In the genomic region with DNA sequence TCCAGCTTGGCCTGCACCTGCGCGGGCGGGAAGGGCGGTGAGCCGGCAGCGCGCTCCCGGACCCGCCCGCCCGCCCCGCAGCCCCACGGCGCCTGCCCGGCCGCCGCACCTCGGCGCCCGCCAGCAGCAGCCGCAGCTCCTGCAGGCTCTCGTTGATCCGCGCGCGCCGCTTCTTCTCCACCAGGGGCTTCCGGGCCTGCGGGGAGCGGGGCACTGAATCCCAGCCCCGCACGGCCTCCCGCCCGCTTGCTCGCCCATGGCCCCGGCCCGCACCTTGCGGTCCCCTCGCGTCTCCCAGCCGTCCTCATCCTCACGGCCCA, we compare ENCODE assay signal across 8 cellular contexts. TPM values are rescaled to one million over a fixed set of nuclear protein-coding genes. Genes with fewer than 3 reads are reported as not detected.
A peak's percentile ranks its signal among the peaks of the same experiment; 100 is the strongest.
DNase-seq lines count a peak whose midpoint lies in the region; ATAC-seq, FAIRE-seq and TF ChIP-seq lines count a peak whose summit lies in the region.

No MANE protein-coding gene starts in this region.

- no peak for FAIRE-seq in pancreas (lab: Jason Lieb, UNC)

- H4K20me1 ChIP-seq in OCI-LY7 (ENCODE audit: insufficient read depth, low read length), result no peaks in the 10 kb centered on the region

- in situ Hi-C loops in ACHN (cut with HindIII; ENCODE audit: low pct_ligation_motif_present, low pct_unique_long_range_greater_than_20kb, low sequenced_read_pairs), result no loop called here

- H3K9me2 ChIP-seq in OCI-LY7 (ENCODE audit: insufficient read depth, low read length), result no peaks in the 10 kb centered on the region

- BruUV-seq in OCI-LY7 (replicated peaks; lab: Mats Ljungman, UMichigan), result no TSS peak

- intact Hi-C loops in OCI-LY7 (cut with micrococcal nuclease; ENCODE audit: unreplicated experiment), result no loop called here
- intact Hi-C loops in pancreas (cut with DNase I), result no loop called here
- intact Hi-C loops in activated T-helper 2 cell treated with anti-CD3 and anti-CD28 coated beads, Interferon-gamma antibody, Interleukin-2, Interleukin-4, amounts not matched to agents 10 μg/mL and 5 μg/mL and 100 μg/mL, durations not matched to agents 14 hours and 24 hours and 36 hours (cut with micrococcal nuclease), result no loop called here

- H3K9me3 Mint-ChIP-seq in activated T-helper 2 cell treated with anti-CD3 and anti-CD28 coated beads, Interferon-gamma antibody, Interleukin-2, Interleukin-4, amounts not matched to agents 10 μg/mL and 5 μg/mL and 100 μg/mL, durations not matched to agents 14 hours and 24 hours and 36 hours, result no peaks in the 10 kb centered on the region

- peaks cover 41% of the 10 kb centered on the region for H3K27me3 Mint-ChIP-seq in activated T-helper 2 cell treated with anti-CD3 and anti-CD28 coated beads, Interferon-gamma antibody, Interleukin-2, Interleukin-4, amounts not matched to agents 10 μg/mL and 5 μg/mL and 100 μg/mL, durations not matched to agents 14 hours and 24 hours and 36 hours (ENCODE audit: low read depth)

- TF ChIP-seq CTCF in OCI-LY7 (conservative IDR thresholded peaks at IDR 0.05; ENCODE audit: low read length), result no peak
- no peak for TF ChIP-seq CTCF in epithelial cell of esophagus (IDR thresholded peaks at IDR 0.05; ENCODE audit: insufficient read depth, low read depth, low read length, missing control alignments)
- no peak for TF ChIP-seq CTCF in pancreas (IDR thresholded peaks at IDR 0.05)

- H3K4me1 Mint-ChIP-seq in activated T-helper 2 cell treated with anti-CD3 and anti-CD28 coated beads, Interferon-gamma antibody, Interleukin-2, Interleukin-4, amounts not matched to agents 10 μg/mL and 5 μg/mL and 100 μg/mL, durations not matched to agents 14 hours and 24 hours and 36 hours (ENCODE audit: low read depth), result peaks cover 3% of the 10 kb centered on the region

- peaks cover 5% of the 10 kb centered on the region for H3K36me3 Mint-ChIP-seq in activated T-helper 2 cell treated with anti-CD3 and anti-CD28 coated beads, Interferon-gamma antibody, Interleukin-2, Interleukin-4, amounts not matched to agents 10 μg/mL and 5 μg/mL and 100 μg/mL, durations not matched to agents 14 hours and 24 hours and 36 hours (ENCODE audit: low read depth)

- peak overlapping the region; percentile 72 for H3K4me3 ChIP-seq in OCI-LY7 (ENCODE audit: low read depth, low read length, poor library complexity, severe bottlenecking)
- H3K4me3 ChIP-seq in epithelial cell of esophagus (ENCODE audit: low read length), result peak overlapping the region; percentile 30
- H3K4me3 ChIP-seq in pancreas, result peak overlapping the region; percentile 48 to 77 (median 65)

- POLR2A ChIA-PET in OCI-LY7 (lab: Charles Lee), result interaction anchor here (1.3 kb wide), 1 partner anchor 131 kb away, joined by 3 read pairs; no protein-coding TSS in a partner anchor

- no peak overlapping the region for H3K27ac ChIP-seq in OCI-LY7 (ENCODE audit: low read depth, low read length, poor library complexity, severe bottlenecking)
- H3K27ac ChIP-seq in pancreas, result peak overlapping the region in 2 of 4 donors; percentile 28 to 33

- WGBS in pancreas, 2 donors, result 1% methylated on average over 18 to 42 of the region's 42 CpGs

- H3K4me2 ChIP-seq in OCI-LY7 (ENCODE audit: low read length), result peak overlapping the region; percentile 73

- H3K9me3 ChIP-seq in OCI-LY7 (ENCODE audit: low read length), result no peaks in the 10 kb centered on the region
- no peaks in the 10 kb centered on the region for H3K9me3 ChIP-seq in pancreas

- H3K4me1 ChIP-seq in OCI-LY7 (ENCODE audit: insufficient read depth, low read length, poor library complexity, severe bottlenecking) (peaks cover 8% of the 10 kb centered on the region), pancreas (peaks cover 15 to 33% (median 17%) of the 10 kb centered on the region in 3 donors)

- no peak overlapping the region for H3K4me3 Mint-ChIP-seq in activated T-helper 2 cell treated with anti-CD3 and anti-CD28 coated beads, Interferon-gamma antibody, Interleukin-2, Interleukin-4, amounts not matched to agents 10 μg/mL and 5 μg/mL and 100 μg/mL, durations not matched to agents 14 hours and 24 hours and 36 hours (ENCODE audit: low read depth)

- ATAC-seq in GM19455 (IDR thresholded peaks at IDR 0.05; ENCODE audit: unreplicated experiment) (peak; percentile 32), pancreas (peak in 1 of 4 donors; percentile 12)

- H3K27me3 ChIP-seq in pancreas, result no peaks in the 10 kb centered on the region

- peak overlapping the region; percentile 59; the same call in 1 of the 2 replicates for H2AFZ ChIP-seq in OCI-LY7 (ENCODE audit: low read length)

- no peak overlapping the region for H3K27ac Mint-ChIP-seq in activated T-helper 2 cell treated with anti-CD3 and anti-CD28 coated beads, Interferon-gamma antibody, Interleukin-2, Interleukin-4, amounts not matched to agents 10 μg/mL and 5 μg/mL and 100 μg/mL, durations not matched to agents 14 hours and 24 hours and 36 hours

- H3K79me2 ChIP-seq in OCI-LY7 (ENCODE audit: insufficient read depth, low read depth, low read length), result no peaks in the 10 kb centered on the region

- CTCF ChIA-PET in OCI-LY7 (lab: Charles Lee; ENCODE audit: unreplicated experiment), result no interaction called here

- DNase-seq in ACHN (peak; percentile 34), OCI-LY7 (ENCODE audit: low spot score) (no peak), epithelial cell of esophagus (ENCODE audit: low read depth) (peak; percentile 18), pancreas (no peak), ureter (ENCODE audit: low spot score) (no peak), kidney glomerular epithelial cell (lab: John Stamatoyannopoulos, UW) (no peak)
- no peak for DNase-seq in activated T-helper 2 cell treated with anti-CD3 and anti-CD28 coated beads, Interferon-gamma antibody, Interleukin-2, Interleukin-4, amounts not matched to agents 10 μg/mL and 5 μg/mL and 100 μg/mL, durations not matched to agents 14 hours and 24 hours and 36 hours (ENCODE audit: low spot score)

- H3K36me3 ChIP-seq in OCI-LY7 (ENCODE audit: insufficient read depth, low read length), result peaks cover 3% of the 10 kb centered on the region; the same call in 1 of the 2 replicates
- H3K36me3 ChIP-seq in pancreas, result no peaks in the 10 kb centered on the region

RNA-seq across cellular contexts. Expression of gene HES6, which starts 0.3 kb away (rescaled TPM):
- total RNA-seq in OCI-LY7 (2014; rRNA removed; shearing (Covaris generic)), result 13.1 and 20.5 TPM in 2 replicates
- total RNA-seq in OCI-LY7 (2022) (10.9 and 13.8 TPM in 2 replicates), pancreas (10 to 100 TPM in 4 of 6 donors, 1 to 10 TPM in 2; 4.9 to 18.9 (median 16.0) TPM), ureter (3.4 TPM)
- polyA plus RNA-seq in pancreas, result 10 to 100 TPM; 11.1 to 22.7 TPM
- total RNA-seq in activated T-helper 2 cell treated with anti-CD3 and anti-CD28 coated beads, Interferon-gamma antibody, Interleukin-2, Interleukin-4, amounts not matched to agents 10 μg/mL and 5 μg/mL and 100 μg/mL, durations not matched to agents 14 hours and 24 hours and 36 hours, result 10.2 and 10.8 TPM in 2 replicates

RNA-seq across cellular contexts. Expression of gene ILKAP, which starts 36.0 kb away (rescaled TPM):
- 33.1 and 36.7 TPM in 2 replicates for total RNA-seq in OCI-LY7 (2014; rRNA removed; shearing (Covaris generic))
- total RNA-seq in OCI-LY7 (2022) (57.3 and 61.8 TPM in 2 replicates), pancreas (10 to 100 TPM; 14.0 to 25.5 (median 19.3) TPM), ureter (67.4 TPM)
- 10 to 100 TPM; 62.8 to 91.6 TPM for polyA plus RNA-seq in pancreas
- total RNA-seq in activated T-helper 2 cell treated with anti-CD3 and anti-CD28 coated beads, Interferon-gamma antibody, Interleukin-2, Interleukin-4, amounts not matched to agents 10 μg/mL and 5 μg/mL and 100 μg/mL, durations not matched to agents 14 hours and 24 hours and 36 hours, result 67.1 and 71.3 TPM in 2 replicates

RNA-seq across cellular contexts. Expression of gene PER2, which starts 48.9 kb away (rescaled TPM):
- 8.4 and 9.7 TPM in 2 replicates for total RNA-seq in OCI-LY7 (2014; rRNA removed; shearing (Covaris generic))
- total RNA-seq in OCI-LY7 (2022), result 18.6 and 20.4 TPM in 2 replicates
- 10 to 100 TPM in 2 of 6 donors, 1 to 10 TPM in 4; 7.8 to 11.7 (median 9.3) TPM for total RNA-seq in pancreas
- polyA plus RNA-seq in pancreas, result 10 to 100 TPM in 1 of 2 donors, 1 to 10 TPM in 1; 6.9 to 12.2 TPM
- total RNA-seq in ureter, result 30.5 TPM
- total RNA-seq in activated T-helper 2 cell treated with anti-CD3 and anti-CD28 coated beads, Interferon-gamma antibody, Interleukin-2, Interleukin-4, amounts not matched to agents 10 μg/mL and 5 μg/mL and 100 μg/mL, durations not matched to agents 14 hours and 24 hours and 36 hours, result 19.1 and 19.3 TPM in 2 replicates

Comparison
In these comparisons a context has a peak if more than half of its experiments do, and no peak if none do; other contexts are left out.
1. DNase-seq: peak in ACHN (single experiment) and epithelial cell of esophagus (single experiment); none in OCI-LY7 (single experiment), pancreas (0 of 6), ureter (single experiment), activated T-helper 2 cell treated with anti-CD3 and anti-CD28 coated beads, Interferon-gamma antibody, Interleukin-2, Interleukin-4, amounts not matched to agents 10 μg/mL and 5 μg/mL and 100 μg/mL, durations not matched to agents 14 hours and 24 hours and 36 hours (single experiment) and kidney glomerular epithelial cell (single experiment).
2. Peak in every context shown above with its lines, with median percentiles within 50 percentile points of each other: H3K4me3 ChIP-seq.